Comparison of ENCODE assay signal across 24 cellular contexts in the genomic region with DNA sequence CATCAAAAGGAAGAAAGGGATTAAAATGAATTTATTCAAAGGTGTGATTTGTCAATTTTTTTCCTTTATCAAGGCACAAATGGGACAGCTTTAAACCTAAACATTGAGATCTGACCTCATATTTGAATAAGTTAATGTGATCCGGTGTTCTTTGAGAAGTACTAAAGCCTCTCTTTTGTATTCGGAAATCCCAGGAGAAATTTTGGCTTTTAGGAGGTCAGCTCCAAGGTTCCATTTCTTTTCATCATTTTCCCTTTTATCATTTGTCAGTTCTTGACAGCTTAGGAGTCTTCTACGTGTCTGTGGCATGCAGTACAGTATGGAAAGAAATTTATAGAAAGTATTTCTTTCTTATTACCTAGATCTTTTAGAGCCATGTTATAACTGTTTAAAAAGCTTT.
"Had no signal": no experiment of that assay in that cellular context is flagged by ENCODE, and none has a peak within 500 bp of the region (broad histone marks: within the 10 kb centered on the region; RNA-seq: fewer than 3 reads in every experiment).

No MANE protein-coding gene starts in this region.

- H3K9me3 ChIP-seq: suprapubic skin, testis, thoracic aorta, thyroid gland, tibial artery, tibial nerve, transverse colon, upper lobe of right lung, uterus, vagina had no signal

- H3K4me3 ChIP-seq: stomach, suprapubic skin, testis, thoracic aorta, thyroid gland, tibial artery, tibial nerve, transverse colon, upper lobe of left lung, upper lobe of right lung, uterus, vagina had no signal

- H3K27me3 ChIP-seq: stomach, suprapubic skin, testis, thyroid gland, tibial artery, tibial nerve, transverse colon, upper lobe of left lung, upper lobe of right lung, uterus, vagina had no signal

- H3K36me3 ChIP-seq: stomach, suprapubic skin, thoracic aorta, thyroid gland, tibial artery, tibial nerve, transverse colon, upper lobe of left lung, upper lobe of right lung, uterus, vagina had no signal

- DNase-seq: stimulated activated CD4-positive, alpha-beta T cell treated with anti-CD3 and anti-CD28 coated beads, Interleukin-2, amount 100 ng/mL, for 48 hours; stimulated activated CD4-positive, alpha-beta T cell treated with anti-CD3 and anti-CD28 coated beads, Interleukin-4, amount 100 ng/mL, for 1 hour; stimulated activated CD4-positive, alpha-beta T cell treated with anti-CD3 and anti-CD28 coated beads, Interleukin-4, amount 100 ng/mL, for 24 hours; stimulated activated CD4-positive, alpha-beta T cell treated with anti-CD3 and anti-CD28 coated beads, Interleukin-4, amount 100 ng/mL, for 4 hours; stimulated activated CD8-positive, alpha-beta memory T cell treated with anti-CD3 and anti-CD28 coated beads, Interleukin-4, amount 100 ng/mL, for 48 hours; stimulated activated naive B cell treated with anti-CD40 and anti-IgM and Interleukin-4, amounts not matched to agents 10 μg/mL and 1 μg/mL and 100 μg/mL, for 72 hours; stimulated activated naive CD4-positive, alpha-beta T cell; stimulated activated naive CD4-positive, alpha-beta T cell treated with Interleukin-2 at 50 U/mL for 16 hours; stimulated activated naive CD8-positive, alpha-beta T cell treated with anti-CD3 and anti-CD28 coated beads, Interleukin-15, amount 100 ng/mL, for 72 hours; stimulated activated naive CD8-positive, alpha-beta T cell treated with anti-CD3 and anti-CD28 coated beads, Interleukin-15, Interleukin-2, amounts not matched to agents 100 U/mL and 50 U/mL, for 24 hours; stomach; substantia nigra; testis; thyroid gland; tibial artery; transverse colon; trophoblast cell; upper lobe of left lung; upper lobe of right lung; uterus had no signal

- H3K27ac ChIP-seq: stomach, suprapubic skin, testis, thoracic aorta, thyroid gland, tibial artery, tibial nerve, transverse colon, upper lobe of left lung, upper lobe of right lung, uterus, vagina had no signal
